Comparison of ENCODE assay signal across 11 cellular contexts in genomic region chr2:240626531-240627300, GRCh38. TPM values are rescaled to one million over a fixed set of nuclear protein-coding genes. Genes with fewer than 3 reads are reported as not detected.
DNase-seq lines count a peak whose midpoint lies in the region; ATAC-seq and TF ChIP-seq lines count a peak whose summit lies in the region.
"Had no signal": no experiment of that assay in that cellular context is flagged by ENCODE, and none has a peak within 500 bp of the region (broad histone marks: within the 10 kb centered on the region; RNA-seq: fewer than 3 reads in every experiment).

No MANE protein-coding gene starts in this region.

- H3K4me3 ChIP-seq in A673 (ENCODE audit: low read depth, low read length, poor library complexity, severe bottlenecking): no peak overlapping the region
- H3K4me3 ChIP-seq: gastroesophageal sphincter had no signal

- no peak for ATAC-seq in HG03460 (IDR thresholded peaks at IDR 0.05; ENCODE audit: unreplicated experiment)
- ATAC-seq: gastroesophageal sphincter had no signal

- DNase-seq in A673 (ENCODE audit: low spot score) (peak; percentile 36), Kasumi-1 (lab: John Stamatoyannopoulos, UW) (peak; percentile 54 to 69), left kidney (ENCODE audit: low read depth, low spot score) (peak; percentile 50), amniotic stem cell (lab: John Stamatoyannopoulos, UW) (no peak), NCI-H1092 treated with DMSO at 0.1 percent for 48 hours (lab: John Stamatoyannopoulos, UW) (no peak), NCI-H226 (no peak)
- peak; percentile 66 for DNase-seq in activated CD8-positive, alpha-beta memory T cell treated with anti-CD3 and anti-CD28 coated beads, Interleukin-2, amount 50 U/mL, for 48 hours

- no peak overlapping the region for H3K27ac ChIP-seq in A673 (ENCODE audit: low read depth, low read length, poor library complexity, severe bottlenecking)
- H3K27ac ChIP-seq: gastroesophageal sphincter, neutrophil had no signal

- no peaks in the 10 kb centered on the region for H3K9me3 ChIP-seq in A673 (ENCODE audit: low read depth, low read length, poor library complexity, severe bottlenecking)
- H3K9me3 ChIP-seq: Caco-2, gastroesophageal sphincter, neutrophil had no signal

- no peaks in the 10 kb centered on the region for H3K36me3 ChIP-seq in A673 (ENCODE audit: insufficient read depth, low read length, poor library complexity, severe bottlenecking)
- H3K36me3 ChIP-seq: neutrophil had no signal

- no peak for TF ChIP-seq CTCF in A673 (conservative IDR thresholded peaks at IDR 0.05; ENCODE audit: low read depth, low read length)

- H3K27me3 ChIP-seq in A673 (replicated peaks; ENCODE audit: insufficient read depth, low read depth, low read length, poor library complexity): no peaks in the 10 kb centered on the region

- intact Hi-C loops in A673 (cut with micrococcal nuclease; ENCODE audit: unreplicated experiment): no loop called here

- no TSS peak for BruUV-seq in A673 (replicated peaks; lab: Mats Ljungman, UMichigan)

- no peaks in the 10 kb centered on the region for H3K4me1 ChIP-seq in A673 (ENCODE audit: insufficient read depth, low read length, poor library complexity, severe bottlenecking)
- H3K4me1 ChIP-seq: Caco-2 had no signal

- CTCF ChIA-PET in A673 (lab: Charles Lee): interaction anchor here (0.7 kb wide), 1 partner anchor 20 kb away, joined by 12 read pairs; no protein-coding TSS in a partner anchor

- POLR2A ChIA-PET in A673 (lab: Charles Lee; ENCODE audit: low non-redundant PET): no interaction called here

RNA-seq across cellular contexts. Expression of gene GPR35, which starts 1.4 kb away (rescaled TPM):
- 2.7 and 2.9 TPM in 2 replicates for total RNA-seq in A673 (2021)

RNA-seq across cellular contexts. Expression of gene CAPN10, which starts 40.2 kb away (rescaled TPM):
- 43.4 and 43.5 TPM in 2 replicates for total RNA-seq in A673 (2021)

RNA-seq across cellular contexts. Expression of gene AQP12B, which starts 56.0 kb away (rescaled TPM):
- total RNA-seq in A673 (2021): not detected in 2 replicates
- total RNA-seq: Caco-2, gastroesophageal sphincter had no signal

RNA-seq across cellular contexts. Expression of gene RNPEPL1, which starts 58.4 kb away (rescaled TPM):
- 26.5 and 29.4 TPM in 2 replicates for total RNA-seq in A673 (2021)

Comparison
In these comparisons a context has a peak if more than half of its experiments do, and no peak if none do; other contexts are left out.
1. DNase-seq: peak in A673 (single experiment), Kasumi-1 (2 of 2), activated CD8-positive, alpha-beta memory T cell treated with anti-CD3 and anti-CD28 coated beads, Interleukin-2, amount 50 U/mL, for 48 hours (single experiment) and left kidney (single experiment); none in amniotic stem cell (single experiment), NCI-H1092 treated with DMSO at 0.1 percent for 48 hours (single experiment) and NCI-H226 (single experiment).